8 cellular contexts compared by ENCODE assay signal in the genomic region with DNA sequence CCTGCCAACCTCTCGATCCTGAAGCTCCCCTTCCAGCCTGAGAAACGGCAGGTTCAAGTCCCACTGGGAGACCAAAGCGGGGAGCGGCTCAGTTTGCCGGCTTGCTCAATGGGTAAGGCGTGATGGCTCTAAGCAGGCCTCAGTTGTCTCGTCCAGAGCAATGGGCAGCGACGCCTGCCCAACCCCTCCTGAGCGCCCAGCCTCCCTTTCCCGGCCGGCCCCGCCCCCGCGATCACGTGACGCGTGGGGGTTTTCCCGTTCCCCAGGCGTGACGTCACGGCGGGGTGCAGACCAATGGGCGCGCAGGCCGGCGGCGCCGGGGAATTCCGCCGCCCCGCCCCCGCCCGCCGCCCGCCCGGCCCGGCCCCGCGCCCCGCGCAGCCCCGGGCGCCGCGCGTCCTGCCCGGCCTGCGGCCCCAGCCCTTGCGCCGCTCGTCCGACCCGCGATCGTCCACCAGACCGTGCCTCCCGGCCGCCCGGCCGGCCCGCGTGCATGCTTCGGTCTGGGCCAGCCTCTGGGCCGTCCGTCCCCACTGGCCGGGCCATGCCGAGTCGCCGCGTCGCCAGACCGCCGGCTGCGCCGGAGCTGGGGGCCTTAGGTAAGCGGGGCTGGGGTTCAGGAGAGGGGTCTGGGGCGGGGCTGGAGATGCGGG. TPM values are rescaled to one million over a fixed set of nuclear protein-coding genes. Genes with fewer than 3 reads are reported as not detected.
A peak's percentile ranks its signal among the peaks of the same experiment; 100 is the strongest.
DNase-seq lines count a peak whose midpoint lies in the region; ATAC-seq and TF ChIP-seq lines count a peak whose summit lies in the region.

A gene with protein sequence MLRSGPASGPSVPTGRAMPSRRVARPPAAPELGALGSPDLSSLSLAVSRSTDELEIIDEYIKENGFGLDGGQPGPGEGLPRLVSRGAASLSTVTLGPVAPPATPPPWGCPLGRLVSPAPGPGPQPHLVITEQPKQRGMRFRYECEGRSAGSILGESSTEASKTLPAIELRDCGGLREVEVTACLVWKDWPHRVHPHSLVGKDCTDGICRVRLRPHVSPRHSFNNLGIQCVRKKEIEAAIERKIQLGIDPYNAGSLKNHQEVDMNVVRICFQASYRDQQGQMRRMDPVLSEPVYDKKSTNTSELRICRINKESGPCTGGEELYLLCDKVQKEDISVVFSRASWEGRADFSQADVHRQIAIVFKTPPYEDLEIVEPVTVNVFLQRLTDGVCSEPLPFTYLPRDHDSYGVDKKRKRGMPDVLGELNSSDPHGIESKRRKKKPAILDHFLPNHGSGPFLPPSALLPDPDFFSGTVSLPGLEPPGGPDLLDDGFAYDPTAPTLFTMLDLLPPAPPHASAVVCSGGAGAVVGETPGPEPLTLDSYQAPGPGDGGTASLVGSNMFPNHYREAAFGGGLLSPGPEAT (plus strand): TSS at position 378 of the 653 bp plus-strand sequence. CDS start 116 bp downstream, at position 494.

- no peak for TF ChIP-seq CTCF in AG04450 (IDR thresholded peaks at IDR 0.05; ENCODE audit: low read depth, low read length)

- CTCF ChIA-PET in AG04450 (lab: Charles Lee): interaction anchor here (0.5 to 1.5 kb wide), 2 partner anchors 10 to 362 kb away, joined by 4 read pairs; no protein-coding TSS in a partner anchor

- peak within 1 kb of the TSS; percentile 84 for H3K4me3 ChIP-seq in AG04450 (ENCODE audit: low read depth, low read length)

- POLR2A ChIA-PET in AG04450 (lab: Yijun Ruan, JAX): interaction anchor here (0.5 to 1.8 kb wide), 4 partner anchors 23 to 95 kb away, joined by 3 to 12 read pairs (median 6); partner anchors contain the start of gene CLASRP

- H3K27ac ChIP-seq in AG04450 (ENCODE audit: low read depth, low read length): peak within 1 kb of the TSS; percentile 97

- H3K27me3 ChIP-seq in AG04450 (ENCODE audit: control insufficient read depth, insufficient read depth, low read length): no peaks in the 10 kb centered on the region

- no peaks in the 10 kb centered on the region for H3K9me3 ChIP-seq in AG04450 (ENCODE audit: control insufficient read depth, insufficient read depth, low read length)

- ATAC-seq in GM18907 (IDR thresholded peaks at IDR 0.05; ENCODE audit: unreplicated experiment) (peak; percentile 57), HG03139 (IDR thresholded peaks at IDR 0.05; ENCODE audit: unreplicated experiment) (peak; percentile 39)

- DNase-seq in AG04450 (ENCODE audit: low read depth, low spot score) (peak; percentile 72), NCI-H2227 treated with DMSO at 0.1 percent for 48 hours (lab: John Stamatoyannopoulos, UW) (peak; percentile 70), cerebellum (ENCODE audit: low spot score) (peak; percentile 98), kidney glomerular epithelial cell (lab: John Stamatoyannopoulos, UW) (peak; percentile 62)
- DNase-seq in activated CD4-positive, alpha-beta T cell treated with anti-CD3 and anti-CD28 coated beads for 24 hours (ENCODE audit: low read depth in 2 of 2): peak; percentile 95 to 96
- peak; percentile 96 for DNase-seq in stimulated activated CD4-positive, alpha-beta T cell treated with anti-CD3 and anti-CD28 coated beads, Interleukin-15, amount 100 ng/mL, for 24 hours

RNA-seq across cellular contexts. Expression of the gene that starts here (rescaled TPM):
- polyA plus RNA-seq in AG04450 (2011; rRNA removed): 9.9 and 13.9 TPM in 2 replicates
- polyA minus RNA-seq in AG04450 (2011; rRNA and poly(A)+ RNA removed): 11.8 and 16.7 TPM in 2 replicates
- total RNA-seq in cerebellum: 1.1 TPM

Comparison
In these comparisons a context has a peak if more than half of its experiments do, and no peak if none do; other contexts are left out.
1. Peak in every context shown above with its lines: DNase-seq, ATAC-seq, H3K4me3 ChIP-seq and H3K27ac ChIP-seq.